Comparison of ENCODE assay signal across 8 cellular contexts in the genomic region with DNA sequence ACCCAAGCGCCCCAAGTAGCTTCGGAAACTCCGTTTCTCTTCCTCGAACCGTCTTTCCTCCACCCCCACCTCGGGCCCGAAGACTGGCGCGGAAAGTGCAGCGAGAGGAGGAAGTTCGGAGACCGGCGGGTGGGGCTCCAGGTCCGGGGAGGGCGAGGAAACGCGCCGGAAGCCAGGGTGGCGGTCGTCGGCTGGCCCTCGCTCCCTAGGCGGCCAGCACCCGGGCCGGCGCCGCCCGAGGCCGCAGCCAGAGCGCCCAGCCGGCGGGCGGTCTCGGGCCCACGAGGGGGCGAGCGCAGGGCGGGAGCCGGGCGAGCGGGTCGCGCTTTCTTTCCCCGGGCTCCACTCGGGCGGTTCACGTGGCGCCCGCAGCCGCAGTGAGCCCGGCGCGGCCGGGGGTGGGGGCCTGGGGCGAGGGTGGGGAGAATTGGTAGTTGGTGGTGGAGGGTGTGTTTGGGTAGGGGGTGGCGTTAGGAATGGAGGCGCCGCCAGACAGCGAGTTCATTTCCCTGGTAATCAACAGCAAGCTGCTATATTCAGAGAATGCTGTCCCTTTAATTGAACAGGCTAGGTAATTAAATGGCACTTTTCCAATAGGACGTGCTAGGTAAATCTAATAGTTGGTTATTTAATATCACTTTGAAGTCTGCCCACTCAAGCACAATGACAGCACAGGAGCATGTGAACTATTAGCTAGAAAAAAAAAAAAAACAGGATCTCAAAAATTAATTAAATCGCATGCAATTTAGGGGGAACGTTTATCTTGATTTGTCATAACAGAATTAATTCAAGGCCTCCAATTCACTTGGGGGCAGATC. TPM values are rescaled to one million over a fixed set of nuclear protein-coding genes. Genes with fewer than 3 reads are reported as not detected.
DNase-seq lines count a peak whose midpoint lies in the region; ATAC-seq and TF ChIP-seq lines count a peak whose summit lies in the region.

No MANE protein-coding gene starts in this region.

- H3K23ac ChIP-seq in mesenchymal stem cell (ENCODE audit: low read length in 2 of 2): no peak overlapping the region

- TF ChIP-seq CTCF in AG04449 (IDR thresholded peaks at IDR 0.05; ENCODE audit: insufficient read depth, low read length, missing control alignments): no peak

- H3K14ac ChIP-seq in mesenchymal stem cell (ENCODE audit: low read length in 2 of 2): no peak overlapping the region

- peak; percentile 33 for ATAC-seq in GM18858 (IDR thresholded peaks at IDR 0.05; ENCODE audit: unreplicated experiment)
- ATAC-seq in HG03064 (IDR thresholded peaks at IDR 0.05; ENCODE audit: low read depth, unreplicated experiment): peak; percentile 49

- H3K36me3 ChIP-seq in endocrine pancreas (ENCODE audit: control insufficient read depth, insufficient read depth, low read length) (no peaks in the 10 kb centered on the region), mesenchymal stem cell (ENCODE audit: control insufficient read depth in 1 of 2, insufficient read depth in 2 of 2, low read depth in 1 of 2, low read length in 2 of 2) (peaks cover 6 to 44% of the 10 kb centered on the region in 2 experiments)

- H2AK5ac ChIP-seq in mesenchymal stem cell (ENCODE audit: low read length, severe bottlenecking): no peak overlapping the region

- peak overlapping the region; percentile 82 to 87 for H3K18ac ChIP-seq in mesenchymal stem cell (ENCODE audit: low read depth in 1 of 2, low read length in 2 of 2)

- H3K4me3 ChIP-seq in AG04449 (ENCODE audit: low read depth, low read length): peak overlapping the region; percentile 71
- peak overlapping the region; percentile 64 for H3K4me3 ChIP-seq in endocrine pancreas (ENCODE audit: control insufficient read depth, insufficient read depth, low read length)
- peak overlapping the region; percentile 64 to 88 for H3K4me3 ChIP-seq in mesenchymal stem cell (ENCODE audit: insufficient read depth in 1 of 2, low read depth in 1 of 2, low read length in 2 of 2)

- H3K27ac ChIP-seq in mesenchymal stem cell (ENCODE audit: low read length, poor library complexity, severe bottlenecking): no peak overlapping the region

- H3K4me1 ChIP-seq in endocrine pancreas (ENCODE audit: control insufficient read depth, insufficient read depth, low read length) (no peaks in the 10 kb centered on the region), mesenchymal stem cell (ENCODE audit: control insufficient read depth, insufficient read depth, low read depth, low read length) (peaks cover 11% of the 10 kb centered on the region)

- no peak overlapping the region for H4K8ac ChIP-seq in mesenchymal stem cell (ENCODE audit: low read length)

- H2BK5ac ChIP-seq in mesenchymal stem cell (ENCODE audit: low read depth, low read length, poor library complexity, severe bottlenecking): peak overlapping the region; percentile 20

- peaks cover 4% of the 10 kb centered on the region for H3K27me3 ChIP-seq in endocrine pancreas (ENCODE audit: control insufficient read depth, insufficient read depth, low read length)
- no peaks in the 10 kb centered on the region for H3K27me3 ChIP-seq in mesenchymal stem cell (ENCODE audit: control insufficient read depth in 1 of 2, insufficient read depth in 1 of 2, low read length in 2 of 2)

- CTCF ChIA-PET in AG04449 (lab: Yijun Ruan, JAX): interaction anchor here (0.7 to 3.2 kb wide), 10 partner anchors 9 to 726 kb away, joined by 3 to 21 read pairs (median 4); no protein-coding TSS in a partner anchor

- no peak overlapping the region for H2BK12ac ChIP-seq in mesenchymal stem cell (ENCODE audit: low read length in 2 of 2)

- peaks cover 22% of the 10 kb centered on the region for H3K79me1 ChIP-seq in mesenchymal stem cell (replicated peaks; ENCODE audit: low read length, poor library complexity, severe bottlenecking)

- H3K4me2 ChIP-seq in mesenchymal stem cell (ENCODE audit: low read length, poor library complexity, severe bottlenecking): peak overlapping the region; percentile 88

- DNase-seq in AG04449 (ENCODE audit: low read depth, low spot score) (no peak), NCI-H69 (lab: John Stamatoyannopoulos, UW) (peak; percentile 94), mesenchymal stem cell (peak; percentile 56)
- peak; percentile 48 to 51 for DNase-seq in activated CD8-positive, alpha-beta memory T cell treated with anti-CD3 and anti-CD28 coated beads for 4 hours (ENCODE audit: low read depth in 2 of 2)
- peak; percentile 53 to 54 for DNase-seq in stimulated activated CD8-positive, alpha-beta memory T cell treated with anti-CD3 and anti-CD28 coated beads, Interleukin-7, amount 100 ng/mL, for 1 hour (ENCODE audit: low read depth in 2 of 2)

- POLR2A ChIA-PET in AG04449 (lab: Yijun Ruan, JAX): interaction anchor here (0.8 to 2.0 kb wide), 2 partner anchors 371 to 621 kb away, joined by 3 to 7 read pairs; no protein-coding TSS in a partner anchor

- H4K91ac ChIP-seq in mesenchymal stem cell (ENCODE audit: low read length): peak overlapping the region; percentile 19

- WGBS in mesenchymal stem cell: 4% methylated on average over 47 of the region's 62 CpGs

- peak overlapping the region; percentile 13 for H2BK15ac ChIP-seq in mesenchymal stem cell (ENCODE audit: low read depth, poor library complexity, severe bottlenecking)

- H3K9me3 ChIP-seq in endocrine pancreas (ENCODE audit: control insufficient read depth, low read length): no peaks in the 10 kb centered on the region
- H3K9me3 ChIP-seq in mesenchymal stem cell (ENCODE audit: control insufficient read depth, low read length): no peaks in the 10 kb centered on the region

- H2BK120ac ChIP-seq in mesenchymal stem cell (ENCODE audit: low read depth, low read length): peak overlapping the region; percentile 77

- H2AFZ ChIP-seq in mesenchymal stem cell (ENCODE audit: low read depth, low read length): no peak overlapping the region

- peak overlapping the region in 1 of 2 experiments; percentile 79 for H3K4ac ChIP-seq in mesenchymal stem cell (ENCODE audit: low read depth in 1 of 2, low read length in 2 of 2)

- H3K9ac ChIP-seq in endocrine pancreas (ENCODE audit: control insufficient read depth, insufficient read depth, low read length) (no peak overlapping the region), mesenchymal stem cell (ENCODE audit: low read length) (peak overlapping the region; percentile 95)

RNA-seq across cellular contexts. Expression of gene LMO4, which starts 6.7 kb away (rescaled TPM):
- 40.6 TPM for polyA plus RNA-seq in mesenchymal stem cell (2013, experiment 1 of 2)
- 40.8 TPM for polyA plus RNA-seq in mesenchymal stem cell (2013, experiment 2 of 2)
